ENCODE assay signal across 8 cellular contexts in the genomic region with DNA sequence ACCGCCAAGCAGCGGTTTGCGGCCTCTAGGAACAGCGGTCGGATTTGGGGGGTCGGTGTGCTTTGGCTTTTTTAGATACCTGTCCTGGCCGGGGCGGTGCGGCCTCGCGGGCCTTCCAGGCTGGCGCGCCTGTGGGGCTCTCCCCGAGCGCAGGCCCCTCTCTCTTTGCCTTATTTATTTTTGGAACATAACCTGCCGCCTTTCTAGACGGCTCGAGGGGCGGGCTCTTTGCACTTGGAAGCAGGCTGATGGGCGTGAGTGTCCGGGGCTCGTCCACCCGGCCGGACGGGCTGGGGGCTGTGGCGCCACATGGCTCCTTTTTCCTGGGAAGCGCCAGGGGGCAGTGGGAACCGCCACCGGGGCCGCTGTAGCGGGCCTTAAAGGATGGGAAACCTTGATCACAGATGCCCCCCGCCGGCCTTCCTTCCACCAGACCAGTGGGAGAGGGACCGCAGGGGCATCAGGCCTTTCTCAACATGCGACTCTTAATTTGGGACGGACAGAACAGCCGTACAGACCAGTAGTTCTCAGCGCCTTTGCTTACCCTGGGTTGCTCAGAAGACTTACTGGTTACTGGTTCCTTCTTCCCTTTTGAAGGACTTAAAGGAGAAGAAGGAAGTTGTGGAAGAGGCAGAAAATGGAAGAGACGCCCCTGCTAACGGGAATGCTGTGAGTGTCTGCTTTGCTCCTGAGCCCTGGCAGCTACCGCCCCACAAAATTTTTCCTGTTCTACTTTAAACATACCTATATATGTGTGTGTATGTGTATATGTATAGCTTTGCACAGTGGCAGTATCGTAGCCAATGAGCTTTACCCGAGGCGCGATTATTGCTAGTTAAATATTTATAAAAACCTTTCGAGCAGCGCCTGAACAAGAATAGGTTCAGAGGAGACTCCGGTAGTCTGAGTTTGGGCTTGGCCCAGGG. TPM values are rescaled to one million over a fixed set of nuclear protein-coding genes. Genes with fewer than 3 reads are reported as not detected.
DNase-seq lines count a peak whose midpoint lies in the region; ATAC-seq and TF ChIP-seq lines count a peak whose summit lies in the region.

No MANE protein-coding gene starts in this region.

- peak overlapping the region; percentile 3 for H3K27ac ChIP-seq in foreskin keratinocyte
- peak overlapping the region; percentile 55 for H3K27ac ChIP-seq in parathyroid adenoma

- no peak for DNase-seq in AG09319 (ENCODE audit: extremely low read depth, low read depth)
- DNase-seq in HFF-Myc (ENCODE audit: extremely low read depth, low read depth): no peak
- DNase-seq in activated CD8-positive, alpha-beta memory T cell treated with anti-CD3 and anti-CD28 coated beads, Interleukin-2, amount 50 U/mL, for 48 hours: peak; percentile 66
- peak in 1 of 2 donors; percentile 15 for DNase-seq in foreskin keratinocyte
- no peak for DNase-seq in 8988T

- H3K9me3 ChIP-seq in parathyroid adenoma (ENCODE audit: control insufficient read depth, low read length): no peaks in the 10 kb centered on the region

- H3K27me3 ChIP-seq in foreskin keratinocyte (no peaks in the 10 kb centered on the region), parathyroid adenoma (ENCODE audit: control insufficient read depth, insufficient read depth, low read length) (no peaks in the 10 kb centered on the region)

- H3K36me3 ChIP-seq in parathyroid adenoma (ENCODE audit: control insufficient read depth, insufficient read depth, low read length): no peaks in the 10 kb centered on the region

- H2AFZ ChIP-seq in parathyroid adenoma: peak overlapping the region; percentile 45

- peak overlapping the region; percentile 49 for H3K9ac ChIP-seq in parathyroid adenoma

- H3K79me2 ChIP-seq in parathyroid adenoma: peaks cover 17% of the 10 kb centered on the region

- peak overlapping the region; percentile 99 for H3K4me3 ChIP-seq in HFF-Myc (replicated peaks; ENCODE audit: low read depth, low read length)
- H3K4me3 ChIP-seq in parathyroid adenoma (ENCODE audit: low read depth, low read length): peak overlapping the region; percentile 77

- H3K4me1 ChIP-seq in foreskin keratinocyte (peaks cover under 1% of the 10 kb centered on the region), parathyroid adenoma (peaks cover 11% of the 10 kb centered on the region)

- TF ChIP-seq CTCF in AG09319 (IDR thresholded peaks at IDR 0.05; ENCODE audit: low read depth, low read length) (peak; percentile 23), HFF-Myc (IDR thresholded peaks at IDR 0.05; ENCODE audit: low read depth, low read length, missing control alignments) (no peak), foreskin keratinocyte (conservative IDR thresholded peaks at IDR 0.05) (peak; percentile 14), parathyroid adenoma (IDR thresholded peaks at IDR 0.05) (no peak)

- ATAC-seq in foreskin keratinocyte (no peak), GM21515 (IDR thresholded peaks at IDR 0.05; ENCODE audit: unreplicated experiment) (no peak), GM19467 (IDR thresholded peaks at IDR 0.05; ENCODE audit: unreplicated experiment) (no peak)

- peak overlapping the region; percentile 91 for H3K4me2 ChIP-seq in parathyroid adenoma (ENCODE audit: low read length)

RNA-seq across cellular contexts. Expression of gene PTMA, which starts 2.7 kb away (rescaled TPM):
- 1,605 and 1,879 TPM in 2 replicates for total RNA-seq in foreskin keratinocyte
- polyA plus RNA-seq in foreskin keratinocyte: 1,580 and 1,921 TPM in 2 replicates

Comparison
In these comparisons a context has a peak if more than half of its experiments do, and no peak if none do; other contexts are left out.
1. CTCF ChIP-seq: peak in AG09319 (single experiment) and foreskin keratinocyte (single experiment); none in HFF-Myc (single experiment) and parathyroid adenoma (single experiment).